ENCODE assay signal across 8 cellular contexts in genomic region chr1:9825101-9826074, GRCh38. TPM values are rescaled to one million over a fixed set of nuclear protein-coding genes. Genes with fewer than 3 reads are reported as not detected.
DNase-seq lines count a peak whose midpoint lies in the region; ATAC-seq and TF ChIP-seq lines count a peak whose summit lies in the region.

No MANE protein-coding gene starts in this region.

- peak overlapping the region; percentile 71; the same call in 1 of the 2 replicates for H3K4me3 ChIP-seq in iPS-20b (ENCODE audit: low read length)
- H3K4me3 ChIP-seq in spleen = peak overlapping the region in 1 of 8 donors; percentile 92

- H3K9ac ChIP-seq in iPS-20b (ENCODE audit: low read depth, low read length) = no peak overlapping the region

- no peak overlapping the region for H3K27ac ChIP-seq in iPS-20b (ENCODE audit: low read length)
- H3K27ac ChIP-seq in spleen = peak overlapping the region in 7 of 8 donors; percentile 22 to 90 (median 84)

- H3K9me3 Mint-ChIP-seq in T-cell = no peaks in the 10 kb centered on the region

- WGBS in spleen, 5 donors = 22 to 32% (median 28%) methylated on average over 17 of the region's 17 CpGs

- peak overlapping the region; percentile 89 to 92 for H3K27ac Mint-ChIP-seq in T-cell

- peaks cover 40% of the 10 kb centered on the region for H3K27me3 ChIP-seq in iPS-20b (ENCODE audit: insufficient read depth, low read length)
- H3K27me3 ChIP-seq in spleen (replicated peaks in 1 of 7) = peaks cover 0 to 33% (median 0%) of the 10 kb centered on the region in 7 donors

- H3K4me1 Mint-ChIP-seq in T-cell = peaks cover 36 to 54% (median 41%) of the 10 kb centered on the region in 3 donors

- peak overlapping the region; percentile 61 to 92 (median 77) for H3K4me3 Mint-ChIP-seq in T-cell

- CTCF ChIA-PET in T-cell (lab: Charles Lee) = interaction anchor here (0.5 to 2.0 kb wide), 3 partner anchors 40 to 949 kb away, joined by 3 to 8 read pairs (median 5); no protein-coding TSS in a partner anchor

- 0 out of 2 replicates have a peak, but pooled peaks have one; percentile 31 for TF ChIP-seq EP300 in Ishikawa (IDR thresholded peaks at IDR 0.05; ENCODE audit: borderline replicate concordance)

- ATAC-seq in T-cell (replicated peaks in 1 of 4) = peak; percentile 8 to 36 (median 12)
- ATAC-seq in GM19035 (IDR thresholded peaks at IDR 0.05; ENCODE audit: unreplicated experiment) = no peak
- no peak for ATAC-seq in GM19452 (IDR thresholded peaks at IDR 0.05; ENCODE audit: unreplicated experiment)

- no peaks in the 10 kb centered on the region for H3K27me3 Mint-ChIP-seq in T-cell

- POLR2A ChIA-PET in T-cell (lab: Charles Lee) = interaction anchor here in 1 of 2 donors (1.1 kb wide), 1 partner anchor 25 kb away, joined by 3 read pairs; no protein-coding TSS in a partner anchor

- H3K36me3 Mint-ChIP-seq in T-cell = no peaks in the 10 kb centered on the region

- TF ChIP-seq POLR2A in spleen (IDR thresholded peaks at IDR 0.05) = no peak

- peak; percentile 78 for DNase-seq in DMS 273 (lab: John Stamatoyannopoulos, UW; ENCODE audit: unreplicated experiment)
- peak in 15 of 34 experiments; percentile 6 to 51 (median 18) for DNase-seq in T-cell
- DNase-seq in T47D (ENCODE audit: low read depth in 1 of 2, low spot score in 1 of 2) = peak; percentile 25 to 72
- DNase-seq in spleen = peak; percentile 72

- in situ Hi-C loops in T47D (cut with HindIII; ENCODE audit: low pct_unique_long_range_greater_than_20kb, low sequenced_read_pairs) = no loop called here

- TF ChIP-seq CTCF in spleen (IDR thresholded peaks at IDR 0.05 in 8 of 11, conservative IDR thresholded peaks at IDR 0.05 in 3 of 11) = no peak

- H3K36me3 ChIP-seq in iPS-20b (ENCODE audit: insufficient read depth, low read depth, low read length) (no peaks in the 10 kb centered on the region), spleen (no peaks in the 10 kb centered on the region)

- intact Hi-C loops in spleen (cut with DNase I; ENCODE audit: low total_unique reads) = no loop called here

- peaks cover 3% of the 10 kb centered on the region; the same call in 1 of the 2 replicates for H3K4me1 ChIP-seq in iPS-20b (ENCODE audit: insufficient read depth, low read length)
- H3K4me1 ChIP-seq in spleen = peaks cover 19 to 56% (median 45%) of the 10 kb centered on the region in 6 donors

- H3K9me3 ChIP-seq in iPS-20b (ENCODE audit: insufficient read depth, low read depth, low read length) (no peaks in the 10 kb centered on the region), spleen (no peaks in the 10 kb centered on the region)

- TF ChIP-seq RAD21 in Ishikawa (IDR thresholded peaks at IDR 0.05; ENCODE audit: low read depth) = peak; percentile 8; the same call in 1 of the 2 replicates

TF ChIP-seq in Ishikawa, 13 proteins besides CTCF, POLR2A, EP300 and RAD21:
- TF ChIP-seq TCF12 (IDR thresholded peaks at IDR 0.05; ENCODE audit: low read depth) (peak; percentile 67), CREB1 (IDR thresholded peaks at IDR 0.05; ENCODE audit: low read depth) (no peak), MAX (IDR thresholded peaks at IDR 0.05) (peak; percentile 36; the same call in 1 of the 2 replicates), TAF1 (IDR thresholded peaks at IDR 0.05; ENCODE audit: low read depth) (no peak), USF1 (IDR thresholded peaks at IDR 0.05) (no peak), NFIC (IDR thresholded peaks at IDR 0.05) (peak; percentile 71)

RNA-seq across cellular contexts. Expression of gene CLSTN1, which starts 1.6 kb away (rescaled TPM):
- total RNA-seq in T-cell = 100 to 1,000 TPM in 2 of 5 donors, 10 to 100 TPM in 3; 84.6 to 105 (median 91.2) TPM
- 10 to 100 TPM; 55.9 to 70.7 (median 62.5) TPM for total RNA-seq in spleen
- 10 to 100 TPM; 28.8 to 36.4 (median 30.3) TPM for polyA plus RNA-seq in spleen

Comparison
In these comparisons a context has a peak if more than half of its experiments do, and no peak if none do; other contexts are left out.
1. ATAC-seq: peak in T-cell (4 of 4); none in GM19035 (single experiment) and GM19452 (single experiment).